Comparison of ENCODE assay signal across 8 cellular contexts in genomic region chr9:19230356-19231125, GRCh38. TPM values are rescaled to one million over a fixed set of nuclear protein-coding genes. Genes with fewer than 3 reads are reported as not detected.
A peak's percentile ranks its signal among the peaks of the same experiment; 100 is the strongest.
DNase-seq lines count a peak whose midpoint lies in the region; ATAC-seq lines count a peak whose summit lies in the region.

TSS of gene DENND4C (plus strand) at chr9:19230693. CDS start at chr9:19276175, 45,482 bp downstream.

- peaks cover 0 to 6% of the 10 kb centered on the region in 2 donors for H3K36me3 Mint-ChIP-seq in CD4-positive, alpha-beta memory T cell
- peaks cover 2% of the 10 kb centered on the region for H3K36me3 Mint-ChIP-seq in activated CD8-positive, alpha-beta T cell treated with anti-CD3 and anti-CD28 coated beads, Interleukin-2, amount 10 ng/mL, durations not matched to agents 7 days and 5 days (ENCODE audit: low read depth)

- CTCF ChIA-PET in CD4-positive, alpha-beta memory T cell (lab: Charles Lee; ENCODE audit: partially characterized antibody) = interaction anchor here (0.7 to 1.5 kb wide), 4 partner anchors 28 to 234 kb away, joined by 3 to 5 read pairs (median 4); no protein-coding TSS in a partner anchor
- CTCF ChIA-PET in activated CD8-positive, alpha-beta T cell treated with anti-CD3 and anti-CD28 coated beads, Interleukin-2, amount 10 ng/mL, durations not matched to agents 7 days and 5 days (lab: Charles Lee) = interaction anchor here (1.0 to 2.3 kb wide), 2 partner anchors 47 to 56 kb away, joined by 3 to 7 read pairs; no protein-coding TSS in a partner anchor

- intact Hi-C loops in CD4-positive, alpha-beta memory T cell (cut with micrococcal nuclease) = loop anchor here (1.0 to 5.0 kb wide), 9 partner anchors 46 to 227 kb away; partner anchors contain the start of genes ACER2, HAUS6, PLIN2 and RPS6

- H3K27me3 ChIP-seq in CD4-positive, alpha-beta memory T cell (ENCODE audit: insufficient read depth, low read length) = no peaks in the 10 kb centered on the region

- no peaks in the 10 kb centered on the region for H3K9me3 Mint-ChIP-seq in CD4-positive, alpha-beta memory T cell
- no peaks in the 10 kb centered on the region for H3K9me3 Mint-ChIP-seq in activated CD8-positive, alpha-beta T cell treated with anti-CD3 and anti-CD28 coated beads, Interleukin-2, amount 10 ng/mL, durations not matched to agents 7 days and 5 days (ENCODE audit: insufficient read depth)

- POLR2A ChIA-PET in CD4-positive, alpha-beta memory T cell (lab: Charles Lee; ENCODE audit: partially characterized antibody) = interaction anchor here (0.6 to 5.3 kb wide), 14 partner anchors 8 to 236 kb away, joined by 3 to 54 read pairs (median 4); partner anchors contain the start of genes RPS6 and RRAGA
- POLR2A ChIA-PET in activated CD8-positive, alpha-beta T cell treated with anti-CD3 and anti-CD28 coated beads, Interleukin-2, amount 10 ng/mL, durations not matched to agents 7 days and 5 days (lab: Charles Lee) = interaction anchor here (0.6 to 1.6 kb wide), 7 partner anchors 65 to 1300 kb away, joined by 3 to 4 read pairs (median 3); no protein-coding TSS in a partner anchor

- H3K4me1 Mint-ChIP-seq in CD4-positive, alpha-beta memory T cell = peaks cover 5 to 11% (median 9%) of the 10 kb centered on the region in 4 donors
- peaks cover 12% of the 10 kb centered on the region for H3K4me1 Mint-ChIP-seq in activated CD8-positive, alpha-beta T cell treated with anti-CD3 and anti-CD28 coated beads, Interleukin-2, amount 10 ng/mL, durations not matched to agents 7 days and 5 days (ENCODE audit: low read depth)

- peak within 1 kb of the TSS in 6 of 7 donors; percentile 62 to 93 (median 90) for H3K27ac Mint-ChIP-seq in CD4-positive, alpha-beta memory T cell
- peak within 1 kb of the TSS; percentile 81 for H3K27ac Mint-ChIP-seq in activated CD8-positive, alpha-beta T cell treated with anti-CD3 and anti-CD28 coated beads, Interleukin-2, amount 10 ng/mL, durations not matched to agents 7 days and 5 days

- no peaks in the 10 kb centered on the region for H3K9me3 ChIP-seq in CD4-positive, alpha-beta memory T cell (ENCODE audit: control insufficient read depth in 1 of 2, low read length in 2 of 2)

- H3K4me3 ChIP-seq in CD4-positive, alpha-beta memory T cell (ENCODE audit: low read length in 2 of 2) = peak within 1 kb of the TSS; percentile 53 to 73

- H3K36me3 ChIP-seq in CD4-positive, alpha-beta memory T cell (ENCODE audit: insufficient read depth, low read length) = no peaks in the 10 kb centered on the region

- DNase-seq in CD4-positive, alpha-beta memory T cell = peak; percentile 85 to 87 (median 85)
- DNase-seq in NCI-H774 (lab: John Stamatoyannopoulos, UW) (peak; percentile 97), lung microvascular endothelial cell (ENCODE audit: low read depth in 2 of 2) (peak; percentile 87 to 91)
- peak; percentile 89 for DNase-seq in activated CD8-positive, alpha-beta T cell treated with anti-CD3 and anti-CD28 coated beads, Interleukin-2, amount 10 ng/mL, durations not matched to agents 7 days and 5 days
- peak; percentile 69 for DNase-seq in effector CD8-positive, alpha-beta T cell (lab: John Stamatoyannopoulos, UW)
- peak; percentile 52 to 58 (median 55) for DNase-seq in stimulated activated CD4-positive, alpha-beta T cell treated with anti-CD3 and anti-CD28 coated beads, TNF-alpha, amount 100 ng/mL, for 48 hours (ENCODE audit: low read depth in 3 of 3)

- H3K27ac ChIP-seq in CD4-positive, alpha-beta memory T cell (ENCODE audit: low read depth, low read length) = peak within 1 kb of the TSS; percentile 73

- H3K4me1 ChIP-seq in CD4-positive, alpha-beta memory T cell (ENCODE audit: insufficient read depth, low read length) = peaks cover 25% of the 10 kb centered on the region

- ATAC-seq in GM19372 (IDR thresholded peaks at IDR 0.05; ENCODE audit: low read depth, unreplicated experiment) (peak; percentile 83), HG03521 (IDR thresholded peaks at IDR 0.05; ENCODE audit: unreplicated experiment) (peak; percentile 82)
- peak; percentile 93 for ATAC-seq in activated CD8-positive, alpha-beta T cell treated with anti-CD3 and anti-CD28 coated beads, Interleukin-2, amount 10 ng/mL, durations not matched to agents 7 days and 5 days

- no peaks in the 10 kb centered on the region for H3K27me3 Mint-ChIP-seq in CD4-positive, alpha-beta memory T cell
- H3K27me3 Mint-ChIP-seq in activated CD8-positive, alpha-beta T cell treated with anti-CD3 and anti-CD28 coated beads, Interleukin-2, amount 10 ng/mL, durations not matched to agents 7 days and 5 days (ENCODE audit: low read depth) = no peaks in the 10 kb centered on the region

- peak within 1 kb of the TSS in 6 of 8 donors; percentile 82 to 89 (median 88) for H3K4me3 Mint-ChIP-seq in CD4-positive, alpha-beta memory T cell
- H3K4me3 Mint-ChIP-seq in activated CD8-positive, alpha-beta T cell treated with anti-CD3 and anti-CD28 coated beads, Interleukin-2, amount 10 ng/mL, durations not matched to agents 7 days and 5 days = peak within 1 kb of the TSS; percentile 76

RNA-seq across cellular contexts. Expression of gene DENND4C, which starts in this region (rescaled TPM):
- total RNA-seq in CD4-positive, alpha-beta memory T cell = 10 to 100 TPM; 69.0 to 71.8 TPM
- polyA plus RNA-seq in CD4-positive, alpha-beta memory T cell = 10 to 100 TPM; 29.4 to 46.0 TPM
- 10 to 100 TPM; 29.6 to 35.3 TPM for total RNA-seq in activated CD8-positive, alpha-beta T cell treated with anti-CD3 and anti-CD28 coated beads, Interleukin-2, amount 10 ng/mL, durations not matched to agents 7 days and 5 days
- 71.3 and 76.8 TPM in 2 replicates for total RNA-seq in lung microvascular endothelial cell

Comparison
In these comparisons a context has a peak if more than half of its experiments do, and no peak if none do; other contexts are left out.
1. Peak in every context shown above with its lines: DNase-seq, ATAC-seq, H3K4me3 ChIP-seq and H3K27ac ChIP-seq.